ENCODE assay signal across 1 cellular context in genomic region chr14:64995291-64995690, GRCh38.
TF ChIP-seq lines count a peak whose summit lies in the region.

No MANE protein-coding gene starts in this region.

TF ChIP-seq in IMR-90, 13 proteins besides CTCF, POLR2A, EP300 and RAD21:
- TF ChIP-seq, protein P1, sequence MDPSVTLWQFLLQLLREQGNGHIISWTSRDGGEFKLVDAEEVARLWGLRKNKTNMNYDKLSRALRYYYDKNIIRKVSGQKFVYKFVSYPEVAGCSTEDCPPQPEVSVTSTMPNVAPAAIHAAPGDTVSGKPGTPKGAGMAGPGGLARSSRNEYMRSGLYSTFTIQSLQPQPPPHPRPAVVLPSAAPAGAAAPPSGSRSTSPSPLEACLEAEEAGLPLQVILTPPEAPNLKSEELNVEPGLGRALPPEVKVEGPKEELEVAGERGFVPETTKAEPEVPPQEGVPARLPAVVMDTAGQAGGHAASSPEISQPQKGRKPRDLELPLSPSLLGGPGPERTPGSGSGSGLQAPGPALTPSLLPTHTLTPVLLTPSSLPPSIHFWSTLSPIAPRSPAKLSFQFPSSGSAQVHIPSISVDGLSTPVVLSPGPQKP (IDR thresholded peaks at IDR 0.05; ENCODE audit: borderline replicate concordance, low read depth, low read length), result no peak
- peak; percentile 33; the same call in 1 of the 2 replicates for TF ChIP-seq BHLHE40 (IDR thresholded peaks at IDR 0.05; ENCODE audit: low read depth, low read length)
